ENCODE assay signal across 8 cellular contexts in genomic region chr12:56645201-56645716, GRCh38. TPM values are rescaled to one million over a fixed set of nuclear protein-coding genes. Genes with fewer than 3 reads are reported as not detected.
A peak's percentile ranks its signal among the peaks of the same experiment; 100 is the strongest.
DNase-seq lines count a peak whose midpoint lies in the region; ATAC-seq lines count a peak whose summit lies in the region.

No MANE protein-coding gene starts in this region.

- H3K4me1 ChIP-seq in neuron (ENCODE audit: insufficient read depth, low read length) = peaks cover 19% of the 10 kb centered on the region

- peak overlapping the region; percentile 97 for H3K4me3 Mint-ChIP-seq in T-cell

- POLR2A ChIA-PET in T-cell (lab: Charles Lee) = interaction anchor here (0.6 to 3.7 kb wide), 12 partner anchors 9 to 434 kb away, joined by 3 to 11 read pairs (median 4); partner anchors contain the start of gene NACA (in 1 of the 2)

- H3K27ac Mint-ChIP-seq in T-cell = peak overlapping the region; percentile 99

- no peaks in the 10 kb centered on the region for H3K9me3 ChIP-seq in neuron (ENCODE audit: low read length)

- H3K4me3 ChIP-seq in neuron (ENCODE audit: low read length) = peak overlapping the region; percentile 77

- peaks cover 37% of the 10 kb centered on the region for H3K36me3 ChIP-seq in neuron (ENCODE audit: insufficient read depth, low read length)

- H3K27me3 Mint-ChIP-seq in T-cell = no peaks in the 10 kb centered on the region

- H3K27me3 ChIP-seq in neuron (ENCODE audit: insufficient read depth, low read length) = no peaks in the 10 kb centered on the region

- peak in 1 of 4 experiments; percentile 2 for ATAC-seq in T-cell (replicated peaks in 1 of 4)
- no peak for ATAC-seq in GM18517 (IDR thresholded peaks at IDR 0.05; ENCODE audit: unreplicated experiment)

- peaks cover 34 to 39% (median 38%) of the 10 kb centered on the region in 3 donors for H3K4me1 Mint-ChIP-seq in T-cell

- DNase-seq in NCI-H1092 treated with DMSO at 0.1 percent for 48 hours (lab: John Stamatoyannopoulos, UW) (peak; percentile 18), NCI-H1092 (lab: John Stamatoyannopoulos, UW) (no peak), T-cell (no peak), fibroblast of peridontal ligament (ENCODE audit: extremely low read depth) (peak; percentile 15), germinal center (ENCODE audit: low spot score) (no peak)
- no peak for DNase-seq in stimulated activated CD4-positive, alpha-beta T cell treated with anti-CD3 and anti-CD28 coated beads, Interleukin-2, amount 100 ng/mL, for 24 hours

- H3K36me3 Mint-ChIP-seq in T-cell = peaks cover 32% of the 10 kb centered on the region

- no peak overlapping the region for H2AFZ ChIP-seq in neuron (ENCODE audit: low read depth, low read length)

- CTCF ChIA-PET in T-cell (lab: Charles Lee) = interaction anchor here in 1 of 2 donors (0.8 to 2.4 kb wide), 5 partner anchors 9 to 80 kb away, joined by 3 to 29 read pairs (median 3); partner anchors contain the start of gene NACA

- no peaks in the 10 kb centered on the region for H3K9me3 Mint-ChIP-seq in T-cell

RNA-seq across cellular contexts. Expression of gene ATP5F1B, which starts 0.5 kb away (rescaled TPM):
- 100 to 1,000 TPM; 252 to 290 (median 283) TPM for total RNA-seq in T-cell

RNA-seq across cellular contexts. Expression of gene BAZ2A, which starts 15.1 kb away (rescaled TPM):
- total RNA-seq in T-cell = 100 to 1,000 TPM; 149 to 257 (median 172) TPM

RNA-seq across cellular contexts. Expression of gene PTGES3, which starts 42.8 kb away (rescaled TPM):
- 100 to 1,000 TPM; 121 to 155 (median 145) TPM for total RNA-seq in T-cell

Comparison
In these comparisons a context has a peak if more than half of its experiments do, and no peak if none do; other contexts are left out.
1. DNase-seq: peak in NCI-H1092 treated with DMSO at 0.1 percent for 48 hours (single experiment) and fibroblast of peridontal ligament (single experiment); none in NCI-H1092 (single experiment), T-cell (0 of 34), germinal center (single experiment) and stimulated activated CD4-positive, alpha-beta T cell treated with anti-CD3 and anti-CD28 coated beads, Interleukin-2, amount 100 ng/mL, for 24 hours (0 of 2).